11 cellular contexts compared by ENCODE assay signal in genomic region chr12:50925920-50926319, GRCh38. TPM values are rescaled to one million over a fixed set of nuclear protein-coding genes. Genes with fewer than 3 reads are reported as not detected.
A peak's percentile ranks its signal among the peaks of the same experiment; 100 is the strongest.
DNase-seq lines count a peak whose midpoint lies in the region; ATAC-seq and TF ChIP-seq lines count a peak whose summit lies in the region.
"Had no signal": no experiment of that assay in that cellular context is flagged by ENCODE, and none has a peak within 500 bp of the region (broad histone marks: within the 10 kb centered on the region; RNA-seq: fewer than 3 reads in every experiment).

No MANE protein-coding gene starts in this region.

- no peaks in the 10 kb centered on the region for H3K9me2 ChIP-seq in GM23338 (ENCODE audit: insufficient read depth)

- peaks cover 4% of the 10 kb centered on the region for H3K27me3 Mint-ChIP-seq in GM23338 (ENCODE audit: insufficient read depth, low read depth, poor library complexity)
- H3K27me3 Mint-ChIP-seq in activated naive CD8-positive, alpha-beta T cell treated with anti-CD3 and anti-CD28 coated beads for 36 hours: no peaks in the 10 kb centered on the region

- H3K9me3 ChIP-seq in iPS-18a (ENCODE audit: control insufficient read depth, low read depth, low read length) (no peaks in the 10 kb centered on the region), spleen (no peaks in the 10 kb centered on the region), MG63 (no peaks in the 10 kb centered on the region)

- H3K4me1 ChIP-seq in GM23338 (ENCODE audit: insufficient read depth) (peaks cover 74% of the 10 kb centered on the region), iPS-18a (ENCODE audit: control insufficient read depth, low read depth, low read length) (peaks cover 40% of the 10 kb centered on the region), spleen (peaks cover 32 to 99% (median 59%) of the 10 kb centered on the region in 6 donors)

- 0 out of 2 replicates have a peak, but pooled peaks cover 16% of the 10 kb centered on the region for H3F3A ChIP-seq in GM23338 (replicated peaks; ENCODE audit: low read depth)

- H3K36me3 ChIP-seq in GM23338 (ENCODE audit: insufficient read depth) (no peaks in the 10 kb centered on the region), iPS-18a (ENCODE audit: control insufficient read depth, low read depth, low read length) (no peaks in the 10 kb centered on the region), spleen (peaks cover 0 to 29% (median 12%) of the 10 kb centered on the region in 6 donors), MG63 (no peaks in the 10 kb centered on the region)

- TF ChIP-seq CTCF in GM23338 (conservative IDR thresholded peaks at IDR 0.05; ENCODE audit: low read depth in 2 of 2) (no peak), spleen (IDR thresholded peaks at IDR 0.05 in 8 of 11, conservative IDR thresholded peaks at IDR 0.05 in 3 of 11) (no peak)

- H3K79me2 ChIP-seq in GM23338 (replicated peaks; ENCODE audit: insufficient read depth): peaks cover 48% of the 10 kb centered on the region

- H3K4me1 Mint-ChIP-seq in GM23338: peaks cover 50% of the 10 kb centered on the region
- H3K4me1 Mint-ChIP-seq in activated naive CD8-positive, alpha-beta T cell treated with anti-CD3 and anti-CD28 coated beads for 36 hours: peaks cover 40% of the 10 kb centered on the region

- no peak overlapping the region for H2AFZ ChIP-seq in GM23338

- peak overlapping the region; percentile 91 for H3K4me2 ChIP-seq in GM23338

- peaks cover 10% of the 10 kb centered on the region for H3K36me3 Mint-ChIP-seq in GM23338 (ENCODE audit: low read depth)
- peaks cover 3% of the 10 kb centered on the region for H3K36me3 Mint-ChIP-seq in activated naive CD8-positive, alpha-beta T cell treated with anti-CD3 and anti-CD28 coated beads for 36 hours

- DNase-seq in GM23338 (ENCODE audit: low spot score): no peak
- DNase-seq in activated naive CD8-positive, alpha-beta T cell treated with anti-CD3 and anti-CD28 coated beads for 36 hours: no peak
- DNase-seq in spleen: no peak
- no peak for DNase-seq in stimulated activated CD4-positive, alpha-beta T cell treated with anti-CD3 and anti-CD28 coated beads, Interleukin-4, amount 100 ng/mL, for 24 hours
- DNase-seq in inferior parietal cortex (ENCODE audit: extremely low spot score): no peak
- DNase-seq in C1 segment of cervical spinal cord (lab: John Stamatoyannopoulos, UW): no peak
- no peak for DNase-seq in MG63
- DNase-seq: GF-D8 had no signal

- ATAC-seq in GM23338: no peak

- TF ChIP-seq POLR2A in spleen (IDR thresholded peaks at IDR 0.05): no peak

- WGBS in spleen, 5 donors: 0 to 33% (median 15%) methylated on average over 1 of the region's 1 CpG

- H3K27ac ChIP-seq in GM23338 (ENCODE audit: low read depth) (no peak overlapping the region), iPS-18a (ENCODE audit: low read length) (no peak overlapping the region), spleen (peak overlapping the region; percentile 73 to 95 (median 90))

- H4K20me1 ChIP-seq in GM23338 (replicated peaks; ENCODE audit: insufficient read depth): no peaks in the 10 kb centered on the region

- H3K4me3 ChIP-seq in GM23338 (peak overlapping the region; percentile 63), iPS-18a (ENCODE audit: low read length) (peak overlapping the region; percentile 25), spleen (peak overlapping the region; percentile 66 to 92 (median 82)), MG63 (no peak overlapping the region)

- no peaks in the 10 kb centered on the region for H3K9me3 Mint-ChIP-seq in GM23338
- no peaks in the 10 kb centered on the region for H3K9me3 Mint-ChIP-seq in activated naive CD8-positive, alpha-beta T cell treated with anti-CD3 and anti-CD28 coated beads for 36 hours
- H3K9me3 Mint-ChIP-seq: T-helper 2 cell treated with Interferon-gamma antibody and Interleukin-4, amounts not matched to agents 5 μg/mL and 100 μg/mL, for 36 hours had no signal

- H3K27me3 ChIP-seq in GM23338 (ENCODE audit: insufficient read depth): no peaks in the 10 kb centered on the region
- no peaks in the 10 kb centered on the region for H3K27me3 ChIP-seq in iPS-18a (ENCODE audit: control insufficient read depth, insufficient read depth, low read length)
- H3K27me3 ChIP-seq in spleen (replicated peaks in 1 of 7): no peaks in the 10 kb centered on the region
- no peaks in the 10 kb centered on the region for H3K27me3 ChIP-seq in MG63

- H3K4me3 Mint-ChIP-seq in GM23338: peak overlapping the region; percentile 82
- H3K4me3 Mint-ChIP-seq in activated naive CD8-positive, alpha-beta T cell treated with anti-CD3 and anti-CD28 coated beads for 36 hours: peak overlapping the region; percentile 10

- no peak overlapping the region for H3K27ac Mint-ChIP-seq in GM23338
- H3K27ac Mint-ChIP-seq in activated naive CD8-positive, alpha-beta T cell treated with anti-CD3 and anti-CD28 coated beads for 36 hours: no peak overlapping the region
- H3K27ac Mint-ChIP-seq: T-helper 2 cell treated with Interferon-gamma antibody and Interleukin-4, amounts not matched to agents 5 μg/mL and 100 μg/mL, for 36 hours had no signal

- intact Hi-C loops in spleen (cut with DNase I; ENCODE audit: low total_unique reads): loop anchor here (10.0 kb wide), 2 partner anchors 59 to 161 kb away; partner anchors contain the start of gene ATF1

- no peak overlapping the region for H3K9ac ChIP-seq in iPS-18a (ENCODE audit: low read length)

TF ChIP-seq in GM23338, 12 proteins besides CTCF, POLR2A, EP300 and RAD21 (continues in another document):
- TF ChIP-seq REST (IDR thresholded peaks at IDR 0.05; ENCODE audit: unreplicated experiment) (no peak), EZH2phosphoT487 (IDR thresholded peaks at IDR 0.05; ENCODE audit: unreplicated experiment) (no peak), ETS1 (IDR thresholded peaks at IDR 0.05) (no peak)

RNA-seq across cellular contexts. Expression of gene HIGD1C, which starts 26.4 kb away (rescaled TPM):
- not detected in 2 replicates for total RNA-seq in GM23338 (2014; rRNA removed; shearing (Covaris generic))
- not detected in 2 replicates for polyA plus RNA-seq in GM23338 (2016; fragmentation: Nextera tagmentation; extraction: Ambion mirVana)
- not detected for total RNA-seq in activated naive CD8-positive, alpha-beta T cell treated with anti-CD3 and anti-CD28 coated beads for 36 hours
- total RNA-seq in spleen: not detected
- not detected for polyA plus RNA-seq in spleen
- total RNA-seq in MG63 (2014; rRNA removed; shearing (Covaris generic); ENCODE audit: low replicate concordance): not detected in 2 replicates
- total RNA-seq: M059J had no signal

Comparison
In these comparisons a context has a peak if more than half of its experiments do, and no peak if none do; other contexts are left out.
1. H3K27ac ChIP-seq: peak in spleen (8 of 8); none in GM23338 (single experiment) and iPS-18a (single experiment).